In genomic region chr7:130958846-130959245, GRCh38 we compare ENCODE assay signal across 19 cellular contexts.
A peak's percentile ranks its signal among the peaks of the same experiment; 100 is the strongest.
DNase-seq lines count a peak whose midpoint lies in the region; ATAC-seq and TF ChIP-seq lines count a peak whose summit lies in the region.
"Had no signal": no experiment of that assay in that cellular context is flagged by ENCODE, and none has a peak within 500 bp of the region (broad histone marks: within the 10 kb centered on the region; RNA-seq: fewer than 3 reads in every experiment).

No MANE protein-coding gene starts in this region.

- in situ Hi-C loops in Panc1 (cut with HindIII; ENCODE audit: low pct_unique_long_range_greater_than_20kb, low sequenced_read_pairs) (no loop called here), GM13977 (cut with MboI; ENCODE audit: low pct_unique_long_range_greater_than_20kb, low sequenced_read_pairs, unreplicated experiment) (no loop called here)

- H3K9me3 Mint-ChIP-seq in CD8-positive, alpha-beta T cell = no peaks in the 10 kb centered on the region

- H3K4me3 Mint-ChIP-seq in CD8-positive, alpha-beta T cell = peak overlapping the region; percentile 73

- no peaks in the 10 kb centered on the region for H3K27me3 Mint-ChIP-seq in CD8-positive, alpha-beta T cell (ENCODE audit: low read depth)

- H3K27me3 ChIP-seq in AG04450 (ENCODE audit: control insufficient read depth, insufficient read depth, low read length) = no peaks in the 10 kb centered on the region
- no peaks in the 10 kb centered on the region for H3K27me3 ChIP-seq in CD8-positive, alpha-beta T cell (ENCODE audit: insufficient read depth, low read length)
- no peaks in the 10 kb centered on the region for H3K27me3 ChIP-seq in Panc1 (ENCODE audit: control insufficient read depth, insufficient read depth, low read length)
- H3K27me3 ChIP-seq: adrenal gland, right lobe of liver, SJCRH30, testis had no signal

- H3K4me3 ChIP-seq in AG04450 (ENCODE audit: low read depth, low read length) = 0 out of 2 replicates have a peak overlapping the region, but pooled peaks have one; percentile 5
- H3K4me3 ChIP-seq in CD8-positive, alpha-beta T cell (ENCODE audit: low read depth, low read length) = no peak overlapping the region
- H3K4me3 ChIP-seq in Panc1 (ENCODE audit: low read depth in 2 of 2, low read length in 2 of 2) = peak overlapping the region; percentile 45 to 63
- H3K4me3 ChIP-seq: adrenal gland, right lobe of liver, SJCRH30, testis had no signal

- H3K36me3 ChIP-seq in CD8-positive, alpha-beta T cell (ENCODE audit: insufficient read depth, low read length) = no peaks in the 10 kb centered on the region
- H3K36me3 ChIP-seq in Panc1 (ENCODE audit: control insufficient read depth, insufficient read depth, low read length) = peaks cover 4% of the 10 kb centered on the region; the same call in 1 of the 2 replicates
- H3K36me3 ChIP-seq: adrenal gland, right lobe of liver, SJCRH30 had no signal

- H3K27ac Mint-ChIP-seq in CD8-positive, alpha-beta T cell = peak overlapping the region; percentile 49

- POLR2A ChIA-PET in AG04450 (lab: Yijun Ruan, JAX) = no interaction called here
- POLR2A ChIA-PET in CD8-positive, alpha-beta T cell (lab: Charles Lee) = no interaction called here
- POLR2A ChIA-PET in Panc1 (lab: Charles Lee) = interaction anchor here (0.6 kb wide), 1 partner anchor 187 kb away, joined by 3 read pairs; no protein-coding TSS in a partner anchor

- ATAC-seq in CD8-positive, alpha-beta T cell = no peak
- no peak for ATAC-seq in Panc1
- ATAC-seq: HepG2, right lobe of liver had no signal

- H3K36me3 Mint-ChIP-seq in CD8-positive, alpha-beta T cell = peaks cover 58% of the 10 kb centered on the region

- H3K27ac ChIP-seq in AG04450 (ENCODE audit: low read depth, low read length) (no peak overlapping the region), Panc1 (ENCODE audit: low read length) (peak overlapping the region; percentile 99; the same call in 1 of the 2 replicates), epithelial cell of prostate (peak overlapping the region; percentile 98)
- no peak overlapping the region for H3K27ac ChIP-seq in CD8-positive, alpha-beta T cell (ENCODE audit: low read depth, low read length)
- H3K27ac ChIP-seq: SJCRH30, testis had no signal

- no peak for DNase-seq in AG04450 (ENCODE audit: low read depth, low spot score)
- no peak for DNase-seq in CD8-positive, alpha-beta T cell
- DNase-seq in Panc1 (ENCODE audit: low read depth, low spot score) = no peak
- no peak for DNase-seq in epithelial cell of prostate (ENCODE audit: low read depth, low spot score)
- no peak for DNase-seq in midbrain (lab: John Stamatoyannopoulos, UW)
- no peak for DNase-seq in NCI-H2196 (lab: John Stamatoyannopoulos, UW; ENCODE audit: unreplicated experiment)
- DNase-seq in GDM1 (lab: John Stamatoyannopoulos, UW) = no peak
- DNase-seq in GM13977 (ENCODE audit: low spot score) = no peak
- DNase-seq: activated CD4-positive, alpha-beta T cell treated with anti-CD3 and anti-CD28 coated beads for 1 hour; adrenal gland; cortex of kidney; DMS153; foreskin fibroblast; NCI-H748 treated with DMSO at 0.1 percent for 48 hours; right lobe of liver; SJCRH30; testis had no signal

- TF ChIP-seq CTCF in AG04450 (IDR thresholded peaks at IDR 0.05; ENCODE audit: low read depth, low read length) = no peak
- TF ChIP-seq CTCF in CD8-positive, alpha-beta T cell (IDR thresholded peaks at IDR 0.05) = no peak
- TF ChIP-seq CTCF in Panc1 (IDR thresholded peaks at IDR 0.05) = no peak
- TF ChIP-seq CTCF in GM13977 (IDR thresholded peaks at IDR 0.05; ENCODE audit: extremely low read depth, insufficient read depth, missing control alignments) = no peak

- no TSS peak for BruUV-seq in Panc1 (replicated peaks; lab: Mats Ljungman, UMichigan)

- H3K4me1 Mint-ChIP-seq in CD8-positive, alpha-beta T cell (ENCODE audit: low read depth) = peaks cover 85% of the 10 kb centered on the region

- H3K9me3 ChIP-seq in AG04450 (ENCODE audit: control insufficient read depth, insufficient read depth, low read length) = no peaks in the 10 kb centered on the region
- no peaks in the 10 kb centered on the region for H3K9me3 ChIP-seq in CD8-positive, alpha-beta T cell (ENCODE audit: low read length)
- H3K9me3 ChIP-seq in Panc1 (ENCODE audit: control insufficient read depth, insufficient read depth, low read depth, low read length) = no peaks in the 10 kb centered on the region
- H3K9me3 ChIP-seq: adrenal gland, HAP-1, right lobe of liver, SJCRH30, testis had no signal

- intact Hi-C loops in CD8-positive, alpha-beta T cell (cut with DNase I, micrococcal nuclease) = no loop called here
- intact Hi-C loops in Panc1 (cut with micrococcal nuclease; ENCODE audit: unreplicated experiment) = no loop called here

- CTCF ChIA-PET in AG04450 (lab: Charles Lee) = interaction anchor here (1.1 to 6.6 kb wide), 9 partner anchors 12 to 82 kb away, joined by 3 to 60 read pairs (median 12); no protein-coding TSS in a partner anchor
- CTCF ChIA-PET in CD8-positive, alpha-beta T cell (lab: Charles Lee) = interaction anchor here (1.4 to 2.1 kb wide), 5 partner anchors 12 to 62 kb away, joined by 3 to 8 read pairs (median 5); no protein-coding TSS in a partner anchor
- CTCF ChIA-PET in Panc1 (lab: Charles Lee) = interaction anchor here (0.6 to 1.3 kb wide), 2 partner anchors 41 to 54 kb away, joined by 3 read pairs; no protein-coding TSS in a partner anchor

- peaks cover 83% of the 10 kb centered on the region for H3K4me1 ChIP-seq in CD8-positive, alpha-beta T cell (ENCODE audit: insufficient read depth, low read length)
- peaks cover 48% of the 10 kb centered on the region for H3K4me1 ChIP-seq in Panc1 (ENCODE audit: control insufficient read depth, insufficient read depth, low read length)
- H3K4me1 ChIP-seq: SJCRH30 had no signal

Comparison
In these comparisons a context has a peak if more than half of its experiments do, and no peak if none do; other contexts are left out.
1. H3K27ac ChIP-seq: peak in Panc1 (single experiment) and epithelial cell of prostate (single experiment); none in AG04450 (single experiment) and CD8-positive, alpha-beta T cell (single experiment).